ENCODE assay signal across 1 cellular context in the genomic region with DNA sequence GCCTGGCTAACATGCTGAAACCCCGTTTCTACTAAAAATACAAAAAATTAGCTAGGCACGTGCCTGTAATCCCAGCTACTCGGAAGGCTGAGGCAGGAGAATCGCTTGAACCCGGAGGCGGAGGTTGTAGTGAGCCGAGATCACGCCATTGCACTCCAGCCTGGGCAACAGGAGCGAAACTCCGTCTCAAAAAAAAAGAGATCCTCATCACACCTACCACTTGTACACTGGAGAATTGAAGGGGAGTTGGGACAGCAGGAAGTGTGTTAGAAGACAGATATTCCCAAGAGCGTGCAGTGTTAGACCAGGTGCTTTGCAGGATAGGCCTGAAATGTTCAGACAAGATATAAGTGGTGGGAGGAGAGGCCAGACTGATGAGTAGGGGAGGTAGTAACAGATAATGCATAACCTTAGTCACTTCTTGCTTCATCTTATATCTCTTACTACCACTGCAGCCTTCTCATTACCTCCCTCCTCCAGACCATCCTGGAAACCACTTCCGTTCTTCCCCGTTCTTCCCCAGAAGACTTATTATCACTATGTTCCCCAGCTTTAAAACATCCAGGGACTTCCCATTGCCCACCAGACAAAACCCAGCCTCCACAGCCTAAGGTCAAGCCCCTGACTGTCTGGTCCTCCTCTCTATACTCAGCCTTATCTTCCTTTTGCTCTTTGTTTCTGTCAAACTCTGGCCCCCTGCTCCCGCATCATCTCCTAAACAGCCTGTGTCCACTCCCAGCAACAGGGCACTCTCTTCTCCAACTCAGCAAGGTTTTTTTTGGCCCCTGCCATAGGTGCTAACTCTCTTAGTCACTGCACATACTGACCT.
TF ChIP-seq lines count a peak whose summit lies in the region.

No MANE protein-coding gene starts in this region.

TF ChIP-seq in K562, 482 proteins besides CTCF, POLR2A, EP300 and RAD21 (continued from another document and continues in another):
- TF ChIP-seq, protein P1, sequence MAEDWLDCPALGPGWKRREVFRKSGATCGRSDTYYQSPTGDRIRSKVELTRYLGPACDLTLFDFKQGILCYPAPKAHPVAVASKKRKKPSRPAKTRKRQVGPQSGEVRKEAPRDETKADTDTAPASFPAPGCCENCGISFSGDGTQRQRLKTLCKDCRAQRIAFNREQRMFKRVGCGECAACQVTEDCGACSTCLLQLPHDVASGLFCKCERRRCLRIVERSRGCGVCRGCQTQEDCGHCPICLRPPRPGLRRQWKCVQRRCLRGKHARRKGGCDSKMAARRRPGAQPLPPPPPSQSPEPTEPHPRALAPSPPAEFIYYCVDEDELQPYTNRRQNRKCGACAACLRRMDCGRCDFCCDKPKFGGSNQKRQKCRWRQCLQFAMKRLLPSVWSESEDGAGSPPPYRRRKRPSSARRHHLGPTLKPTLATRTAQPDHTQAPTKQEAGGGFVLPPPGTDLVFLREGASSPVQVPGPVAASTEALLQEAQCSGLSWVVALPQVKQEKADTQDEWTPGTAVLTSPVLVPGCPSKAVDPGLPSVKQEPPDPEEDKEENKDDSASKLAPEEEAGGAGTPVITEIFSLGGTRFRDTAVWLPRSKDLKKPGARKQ (CRISPR knock-in tag; IDR thresholded peaks at IDR 0.05) = no peak
- TF ChIP-seq ZNF384 (IDR thresholded peaks at IDR 0.05; ENCODE audit: low read depth, low read length) (peak; percentile 84), ZBED1 (IDR thresholded peaks at IDR 0.05) (peak; percentile 98), RBM22 (IDR thresholded peaks at IDR 0.05; ENCODE audit: low read depth, low read length, poor library complexity, severe bottlenecking) (no peak), ETV5 (CRISPR knock-in tag; IDR thresholded peaks at IDR 0.05; ENCODE audit: low read depth) (peak; percentile 100), ARID4B (CRISPR knock-in tag; IDR thresholded peaks at IDR 0.05) (0 out of 2 replicates have a peak, but pooled peaks have one; percentile 36), CC2D1A (IDR thresholded peaks at IDR 0.05) (peak; percentile 100), TFAP4 (CRISPR knock-in tag; IDR thresholded peaks at IDR 0.05; ENCODE audit: borderline replicate concordance) (peak; percentile 73), SMAD4 (CRISPR knock-in tag; conservative IDR thresholded peaks at IDR 0.05) (peak; percentile 100), ZNF764 (CRISPR knock-in tag; IDR thresholded peaks at IDR 0.05; ENCODE audit: low read depth) (peak; percentile 67; the same call in 1 of the 2 replicates), NCOA2 (IDR thresholded peaks at IDR 0.05; ENCODE audit: partially characterized antibody in 2 of 2) (peak; percentile 94), ZKSCAN1 (IDR thresholded peaks at IDR 0.05; ENCODE audit: low read depth, low read length) (peak; percentile 5; the same call in 1 of the 2 replicates), YY1 (IDR thresholded peaks at IDR 0.05; ENCODE audit: borderline replicate concordance in 1 of 3, control insufficient read depth in 1 of 3, extremely low read depth in 1 of 3, insufficient read depth in 3 of 3, insufficient read length in 1 of 3, insufficient replicate concordance in 2 of 3, low read depth in 1 of 3, low read length in 2 of 3) (no peak), HDAC3 (IDR thresholded peaks at IDR 0.05; ENCODE audit: borderline replicate concordance, partially characterized antibody) (peak; percentile 100), ZNF57 (CRISPR knock-in tag; IDR thresholded peaks at IDR 0.05) (no peak), BRF2 (IDR thresholded peaks at IDR 0.05; ENCODE audit: borderline replicate concordance, insufficient read depth, insufficient read length) (no peak)
- TF ChIP-seq, protein P2, sequence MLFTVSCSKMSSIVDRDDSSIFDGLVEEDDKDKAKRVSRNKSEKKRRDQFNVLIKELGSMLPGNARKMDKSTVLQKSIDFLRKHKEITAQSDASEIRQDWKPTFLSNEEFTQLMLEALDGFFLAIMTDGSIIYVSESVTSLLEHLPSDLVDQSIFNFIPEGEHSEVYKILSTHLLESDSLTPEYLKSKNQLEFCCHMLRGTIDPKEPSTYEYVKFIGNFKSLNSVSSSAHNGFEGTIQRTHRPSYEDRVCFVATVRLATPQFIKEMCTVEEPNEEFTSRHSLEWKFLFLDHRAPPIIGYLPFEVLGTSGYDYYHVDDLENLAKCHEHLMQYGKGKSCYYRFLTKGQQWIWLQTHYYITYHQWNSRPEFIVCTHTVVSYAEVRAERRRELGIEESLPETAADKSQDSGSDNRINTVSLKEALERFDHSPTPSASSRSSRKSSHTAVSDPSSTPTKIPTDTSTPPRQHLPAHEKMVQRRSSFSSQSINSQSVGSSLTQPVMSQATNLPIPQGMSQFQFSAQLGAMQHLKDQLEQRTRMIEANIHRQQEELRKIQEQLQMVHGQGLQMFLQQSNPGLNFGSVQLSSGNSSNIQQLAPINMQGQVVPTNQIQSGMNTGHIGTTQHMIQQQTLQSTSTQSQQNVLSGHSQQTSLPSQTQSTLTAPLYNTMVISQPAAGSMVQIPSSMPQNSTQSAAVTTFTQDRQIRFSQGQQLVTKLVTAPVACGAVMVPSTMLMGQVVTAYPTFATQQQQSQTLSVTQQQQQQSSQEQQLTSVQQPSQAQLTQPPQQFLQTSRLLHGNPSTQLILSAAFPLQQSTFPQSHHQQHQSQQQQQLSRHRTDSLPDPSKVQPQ (CRISPR knock-in tag; IDR thresholded peaks at IDR 0.05; ENCODE audit: borderline replicate concordance) = peak; percentile 63; the same call in 1 of the 2 replicates
- TF ChIP-seq, protein P3, sequence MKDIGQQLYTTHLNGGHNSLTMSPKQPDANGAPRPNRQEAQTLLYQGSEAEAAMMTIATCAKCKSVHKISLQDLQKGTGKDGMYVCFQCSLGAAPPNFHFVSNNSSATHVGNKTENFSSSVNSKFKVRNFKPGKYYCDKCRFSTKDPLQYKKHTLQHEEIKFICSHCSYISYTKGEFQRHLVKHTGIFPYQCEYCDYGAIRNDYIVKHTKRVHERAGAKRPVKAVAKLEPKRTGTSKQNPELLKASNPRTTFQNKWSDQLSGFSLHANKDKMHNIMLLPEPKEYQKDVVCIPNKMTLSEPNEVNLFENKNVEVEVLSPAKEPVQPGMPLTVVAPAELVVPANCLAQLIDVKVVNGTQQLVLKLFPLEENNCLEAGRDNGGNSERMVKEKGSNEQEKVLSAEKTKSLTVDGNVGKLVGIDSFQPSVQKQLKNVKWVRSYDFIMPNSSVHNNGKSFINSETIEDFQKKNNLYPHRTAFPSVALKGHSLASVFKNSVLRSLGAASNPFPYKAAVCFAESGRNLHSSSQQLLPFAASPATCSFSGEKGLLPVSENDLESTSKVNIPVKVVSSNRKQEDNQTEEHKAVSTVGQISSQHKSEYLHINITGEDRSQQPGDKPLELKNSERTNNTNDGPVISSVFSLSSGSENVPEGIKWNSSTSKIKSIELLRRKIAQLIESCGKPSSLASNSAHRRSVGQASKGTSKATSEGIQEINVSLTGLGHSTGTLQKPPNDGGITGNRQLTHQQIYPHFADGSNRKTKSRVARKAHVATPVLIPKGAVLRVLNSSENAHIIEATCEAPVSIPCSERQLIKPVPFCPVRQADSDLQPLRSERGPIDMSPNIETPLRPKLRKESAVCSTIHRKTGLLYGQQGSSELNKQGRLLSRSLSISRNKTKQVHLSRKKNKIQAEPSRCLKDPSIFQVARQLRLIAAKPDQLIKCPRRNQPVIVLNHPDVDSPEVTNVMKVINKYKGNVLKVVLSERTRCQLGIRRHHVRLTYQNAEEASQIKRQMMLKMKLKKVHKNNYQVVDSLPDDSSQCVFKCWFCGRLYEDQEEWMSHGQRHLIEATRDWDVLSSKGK (CRISPR knock-in tag; IDR thresholded peaks at IDR 0.05) = 0 out of 2 replicates have a peak, but pooled peaks have one; percentile 16
- TF ChIP-seq, protein P4, sequence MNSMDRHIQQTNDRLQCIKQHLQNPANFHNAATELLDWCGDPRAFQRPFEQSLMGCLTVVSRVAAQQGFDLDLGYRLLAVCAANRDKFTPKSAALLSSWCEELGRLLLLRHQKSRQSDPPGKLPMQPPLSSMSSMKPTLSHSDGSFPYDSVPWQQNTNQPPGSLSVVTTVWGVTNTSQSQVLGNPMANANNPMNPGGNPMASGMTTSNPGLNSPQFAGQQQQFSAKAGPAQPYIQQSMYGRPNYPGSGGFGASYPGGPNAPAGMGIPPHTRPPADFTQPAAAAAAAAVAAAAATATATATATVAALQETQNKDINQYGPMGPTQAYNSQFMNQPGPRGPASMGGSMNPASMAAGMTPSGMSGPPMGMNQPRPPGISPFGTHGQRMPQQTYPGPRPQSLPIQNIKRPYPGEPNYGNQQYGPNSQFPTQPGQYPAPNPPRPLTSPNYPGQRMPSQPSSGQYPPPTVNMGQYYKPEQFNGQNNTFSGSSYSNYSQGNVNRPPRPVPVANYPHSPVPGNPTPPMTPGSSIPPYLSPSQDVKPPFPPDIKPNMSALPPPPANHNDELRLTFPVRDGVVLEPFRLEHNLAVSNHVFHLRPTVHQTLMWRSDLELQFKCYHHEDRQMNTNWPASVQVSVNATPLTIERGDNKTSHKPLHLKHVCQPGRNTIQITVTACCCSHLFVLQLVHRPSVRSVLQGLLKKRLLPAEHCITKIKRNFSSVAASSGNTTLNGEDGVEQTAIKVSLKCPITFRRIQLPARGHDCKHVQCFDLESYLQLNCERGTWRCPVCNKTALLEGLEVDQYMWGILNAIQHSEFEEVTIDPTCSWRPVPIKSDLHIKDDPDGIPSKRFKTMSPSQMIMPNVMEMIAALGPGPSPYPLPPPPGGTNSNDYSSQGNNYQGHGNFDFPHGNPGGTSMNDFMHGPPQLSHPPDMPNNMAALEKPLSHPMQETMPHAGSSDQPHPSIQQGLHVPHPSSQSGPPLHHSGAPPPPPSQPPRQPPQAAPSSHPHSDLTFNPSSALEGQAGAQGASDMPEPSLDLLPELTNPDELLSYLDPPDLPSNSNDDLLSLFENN (IDR thresholded peaks at IDR 0.05; ENCODE audit: low read depth in 2 of 2, low read length in 2 of 2) = peak in 1 of 2 experiments; percentile 100; a peak in 2 of 4 replicates
- TF ChIP-seq, protein P5, sequence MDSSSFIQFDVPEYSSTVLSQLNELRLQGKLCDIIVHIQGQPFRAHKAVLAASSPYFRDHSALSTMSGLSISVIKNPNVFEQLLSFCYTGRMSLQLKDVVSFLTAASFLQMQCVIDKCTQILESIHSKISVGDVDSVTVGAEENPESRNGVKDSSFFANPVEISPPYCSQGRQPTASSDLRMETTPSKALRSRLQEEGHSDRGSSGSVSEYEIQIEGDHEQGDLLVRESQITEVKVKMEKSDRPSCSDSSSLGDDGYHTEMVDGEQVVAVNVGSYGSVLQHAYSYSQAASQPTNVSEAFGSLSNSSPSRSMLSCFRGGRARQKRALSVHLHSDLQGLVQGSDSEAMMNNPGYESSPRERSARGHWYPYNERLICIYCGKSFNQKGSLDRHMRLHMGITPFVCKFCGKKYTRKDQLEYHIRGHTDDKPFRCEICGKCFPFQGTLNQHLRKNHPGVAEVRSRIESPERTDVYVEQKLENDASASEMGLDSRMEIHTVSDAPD (CRISPR knock-in tag; IDR thresholded peaks at IDR 0.05) = no peak
- TF ChIP-seq, protein P6, sequence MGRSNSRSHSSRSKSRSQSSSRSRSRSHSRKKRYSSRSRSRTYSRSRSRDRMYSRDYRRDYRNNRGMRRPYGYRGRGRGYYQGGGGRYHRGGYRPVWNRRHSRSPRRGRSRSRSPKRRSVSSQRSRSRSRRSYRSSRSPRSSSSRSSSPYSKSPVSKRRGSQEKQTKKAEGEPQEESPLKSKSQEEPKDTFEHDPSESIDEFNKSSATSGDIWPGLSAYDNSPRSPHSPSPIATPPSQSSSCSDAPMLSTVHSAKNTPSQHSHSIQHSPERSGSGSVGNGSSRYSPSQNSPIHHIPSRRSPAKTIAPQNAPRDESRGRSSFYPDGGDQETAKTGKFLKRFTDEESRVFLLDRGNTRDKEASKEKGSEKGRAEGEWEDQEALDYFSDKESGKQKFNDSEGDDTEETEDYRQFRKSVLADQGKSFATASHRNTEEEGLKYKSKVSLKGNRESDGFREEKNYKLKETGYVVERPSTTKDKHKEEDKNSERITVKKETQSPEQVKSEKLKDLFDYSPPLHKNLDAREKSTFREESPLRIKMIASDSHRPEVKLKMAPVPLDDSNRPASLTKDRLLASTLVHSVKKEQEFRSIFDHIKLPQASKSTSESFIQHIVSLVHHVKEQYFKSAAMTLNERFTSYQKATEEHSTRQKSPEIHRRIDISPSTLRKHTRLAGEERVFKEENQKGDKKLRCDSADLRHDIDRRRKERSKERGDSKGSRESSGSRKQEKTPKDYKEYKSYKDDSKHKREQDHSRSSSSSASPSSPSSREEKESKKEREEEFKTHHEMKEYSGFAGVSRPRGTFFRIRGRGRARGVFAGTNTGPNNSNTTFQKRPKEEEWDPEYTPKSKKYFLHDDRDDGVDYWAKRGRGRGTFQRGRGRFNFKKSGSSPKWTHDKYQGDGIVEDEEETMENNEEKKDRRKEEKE (IDR thresholded peaks at IDR 0.05; ENCODE audit: borderline replicate concordance in 1 of 2, control insufficient read depth in 1 of 2, low read depth in 2 of 2, low read length in 1 of 2) = peak in 1 of 2 experiments; percentile 95; a peak in 2 of 4 replicates
